Comparison of ENCODE assay signal across 1 cellular context in the genomic region with DNA sequence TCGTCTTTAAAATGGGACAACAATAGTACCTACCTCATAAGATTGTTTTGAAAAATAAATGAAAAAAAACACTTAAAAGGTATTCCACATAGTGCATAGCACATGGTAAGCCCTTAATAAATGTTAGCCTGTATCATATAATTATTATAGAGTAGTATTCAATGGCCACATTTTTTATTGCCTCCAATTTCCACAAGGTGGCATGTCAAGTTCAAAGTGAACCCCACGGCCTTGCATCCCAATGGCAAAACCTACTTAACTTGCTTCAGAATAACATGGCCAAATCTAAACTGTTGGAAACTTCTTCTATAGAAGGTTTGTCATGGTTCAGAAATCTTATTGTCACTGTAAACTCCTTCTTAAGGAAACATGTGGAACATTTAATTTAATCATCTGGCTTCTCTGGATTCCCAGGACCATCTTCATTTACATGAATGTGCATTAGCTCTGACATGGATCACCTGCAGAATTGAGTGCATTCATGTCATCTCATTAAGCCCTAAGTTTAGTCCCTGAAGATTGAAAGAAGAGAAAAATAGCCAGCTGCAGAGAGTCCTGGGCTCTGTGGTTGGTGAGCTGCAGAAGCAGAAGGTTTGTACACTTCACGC.
TF ChIP-seq lines count a peak whose summit lies in the region.

No MANE protein-coding gene starts in this region.

TF ChIP-seq in A549, 52 proteins besides CTCF, POLR2A, EP300 and RAD21 (continued from another document):
- TF ChIP-seq HMGXB4 (CRISPR knock-in tag; IDR thresholded peaks at IDR 0.05; ENCODE audit: borderline replicate concordance), result no peak
TF ChIP-seq in A549: peak in this region for 1.
